Comparison of ENCODE assay signal across 14 cellular contexts in the genomic region with DNA sequence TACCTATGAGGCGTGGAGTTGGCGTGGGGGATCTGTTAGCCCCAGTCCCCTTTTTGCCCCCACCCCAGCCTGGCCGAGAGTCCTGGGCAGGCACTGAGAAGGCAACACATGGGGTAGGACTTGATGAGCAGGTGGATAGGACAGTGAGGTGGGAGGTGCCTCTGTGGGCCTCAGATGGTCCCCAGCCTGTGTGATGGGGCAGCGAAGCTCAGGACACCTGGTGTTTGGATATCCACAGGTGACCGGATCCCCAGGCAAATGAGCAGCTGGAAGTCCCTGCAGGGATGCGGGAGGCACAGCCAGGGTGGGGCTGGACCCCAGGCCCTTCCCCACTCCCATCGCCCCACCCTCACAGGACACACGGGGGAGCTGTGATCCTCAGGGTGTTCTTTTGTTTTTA. TPM values are rescaled to one million over a fixed set of nuclear protein-coding genes. Genes with fewer than 3 reads are reported as not detected.
A peak's percentile ranks its signal among the peaks of the same experiment; 100 is the strongest.
DNase-seq lines count a peak whose midpoint lies in the region; ATAC-seq and TF ChIP-seq lines count a peak whose summit lies in the region.
"Had no signal": no experiment of that assay in that cellular context is flagged by ENCODE, and none has a peak within 500 bp of the region (broad histone marks: within the 10 kb centered on the region; RNA-seq: fewer than 3 reads in every experiment).

No MANE protein-coding gene starts in this region.

- H3K23me2 ChIP-seq in H9 (ENCODE audit: insufficient read length, low read depth, low read length, poor library complexity, severe bottlenecking), result no peaks in the 10 kb centered on the region

- no peaks in the 10 kb centered on the region for H3K27me3 Mint-ChIP-seq in H9 (ENCODE audit: low read depth)

- H4K8ac ChIP-seq in H9 (replicated peaks; ENCODE audit: insufficient read length, low read depth, low read length), result no peak overlapping the region

- H2AK5ac ChIP-seq in H9 (ENCODE audit: insufficient read length, low read length), result no peak overlapping the region

- H2BK5ac ChIP-seq in H9 (ENCODE audit: insufficient read length, low read length), result no peak overlapping the region

- H3K9me3 ChIP-seq in H9 (ENCODE audit: control insufficient read depth, low read depth, low read length) (no peaks in the 10 kb centered on the region), breast epithelium (no peaks in the 10 kb centered on the region), mesodermal cell (ENCODE audit: control insufficient read depth, low read length) (no peaks in the 10 kb centered on the region), smooth muscle cell (replicated peaks; ENCODE audit: low read depth) (no peaks in the 10 kb centered on the region)
- H3K9me3 ChIP-seq: BE2C, pancreas had no signal

- H3K18ac ChIP-seq in H9 (ENCODE audit: insufficient read length, low read depth, low read length), result no peak overlapping the region

- H4K20me1 ChIP-seq in H9 (ENCODE audit: control insufficient read depth, insufficient read depth, insufficient read length) (no peaks in the 10 kb centered on the region), smooth muscle cell (ENCODE audit: low read depth) (peaks cover 29% of the 10 kb centered on the region)

- H3K4me1 Mint-ChIP-seq in H9, result peaks cover 71 to 77% of the 10 kb centered on the region in 2 experiments

- H3K27ac ChIP-seq in H9 (ENCODE audit: insufficient read length, low read depth, low read length) (no peak overlapping the region), breast epithelium (peak overlapping the region; percentile 77 to 94), mesodermal cell (ENCODE audit: low read depth, low read length, severe bottlenecking) (peak overlapping the region; percentile 77), smooth muscle cell (ENCODE audit: low read depth) (peak overlapping the region; percentile 53)
- H3K27ac ChIP-seq: pancreas had no signal

- H3K4me1 ChIP-seq in H9 (ENCODE audit: insufficient read depth, low read length) (peaks cover 7% of the 10 kb centered on the region; the same call in 1 of the 2 replicates), breast epithelium (peaks cover 4 to 6% of the 10 kb centered on the region in 2 donors), mesodermal cell (ENCODE audit: control insufficient read depth, insufficient read depth, low read length, poor library complexity, severe bottlenecking) (peaks cover 51% of the 10 kb centered on the region), smooth muscle cell (ENCODE audit: low read depth) (peaks cover 59% of the 10 kb centered on the region)
- H3K4me1 ChIP-seq: pancreas had no signal

- no peak overlapping the region for H3K14ac ChIP-seq in H9 (ENCODE audit: insufficient read depth, low read length)

- H3K9me3 Mint-ChIP-seq in H9, result no peaks in the 10 kb centered on the region

- H2BK15ac ChIP-seq in H9 (ENCODE audit: low read depth, low read length), result no peak overlapping the region

- DNase-seq in H9, result no peak
- DNase-seq in breast epithelium (ENCODE audit: low spot score in 2 of 2), result no peak
- no peak for DNase-seq in smooth muscle cell (lab: John Stamatoyannopoulos, UW; ENCODE audit: unreplicated experiment)
- no peak for DNase-seq in iPS-NIHi7 (ENCODE audit: extremely low spot score)
- no peak for DNase-seq in NCI-H2227 treated with DMSO at 0.1 percent for 48 hours (lab: John Stamatoyannopoulos, UW)
- DNase-seq: activated CD4-positive, alpha-beta T cell treated with anti-CD3 and anti-CD28 coated beads, Interleukin-2, amount 50 U/mL, for 4 hours; BE2C; DMS79 treated with DMSO at 0.1 percent for 48 hours; NCI-H1436; NCI-H510A treated with DMSO at 0.1 percent for 48 hours had no signal

- H3K27me3 ChIP-seq in H9 (ENCODE audit: insufficient read depth, low read length) (no peaks in the 10 kb centered on the region), breast epithelium (no peaks in the 10 kb centered on the region), smooth muscle cell (ENCODE audit: low read depth) (no peaks in the 10 kb centered on the region)
- H3K27me3 ChIP-seq: BE2C, pancreas had no signal

- no peak overlapping the region for H3K23ac ChIP-seq in H9 (ENCODE audit: insufficient read length, low read depth, low read length)

- peaks cover 5 to 14% (median 8%) of the 10 kb centered on the region in 3 experiments; a peak in 6 of 7 replicates for H3K36me3 Mint-ChIP-seq in H9 (ENCODE audit: insufficient read depth in 1 of 3, low read depth in 3 of 3)

- H3K36me3 ChIP-seq in breast epithelium (no peaks in the 10 kb centered on the region), mesodermal cell (ENCODE audit: control insufficient read depth, insufficient read depth, low read length) (peaks cover 24% of the 10 kb centered on the region), smooth muscle cell (ENCODE audit: low read depth) (no peaks in the 10 kb centered on the region)
- H3K36me3 ChIP-seq: BE2C, pancreas had no signal

- H3K4ac ChIP-seq in H9 (ENCODE audit: low read depth, low read length), result no peak overlapping the region

- H3K4me3 ChIP-seq in breast epithelium, result peak overlapping the region in 1 of 3 donors; percentile 33
- no peak overlapping the region for H3K4me3 ChIP-seq in mesodermal cell (ENCODE audit: extremely low read depth, insufficient read depth, low read length, poor library complexity, severe bottlenecking)
- no peak overlapping the region for H3K4me3 ChIP-seq in smooth muscle cell
- H3K4me3 ChIP-seq: pancreas had no signal

- intact Hi-C loops in breast epithelium (cut with DNase I; ENCODE audit: low total_unique reads), result no loop called here

- no peak for TF ChIP-seq CTCF in H9 (conservative IDR thresholded peaks at IDR 0.05)
- no peak for TF ChIP-seq CTCF in breast epithelium (IDR thresholded peaks at IDR 0.05)
- TF ChIP-seq CTCF in smooth muscle cell (IDR thresholded peaks at IDR 0.05; ENCODE audit: borderline replicate concordance, insufficient read depth, poor library complexity, severe bottlenecking), result no peak

- no peak overlapping the region for H3K56ac ChIP-seq in H9 (ENCODE audit: insufficient read length, low read depth, low read length)

- no peak overlapping the region for H3K4me2 ChIP-seq in H9 (ENCODE audit: insufficient read depth, insufficient read length, low read length)
- H3K4me2 ChIP-seq in smooth muscle cell, result peak overlapping the region; percentile 9

- WGBS in H9 (ENCODE audit: extremely low coverage, insufficient read length, low lambda C conversion rate), result no CpG with 5 or more reads among the region's 8 CpGs
- WGBS in mesodermal cell (ENCODE audit: insufficient coverage in 2 of 2), 2 experiments, result 93 to 94% methylated on average over 2 to 6 of the region's 8 CpGs
- WGBS in smooth muscle cell (ENCODE audit: low lambda C conversion rate), result 94% methylated on average over 8 of the region's 8 CpGs

- H3K9ac ChIP-seq in H9 (ENCODE audit: extremely low read depth, insufficient read length, low read length), result no peak overlapping the region
- H3K9ac ChIP-seq in smooth muscle cell (ENCODE audit: low read depth), result no peak overlapping the region

- H2BK12ac ChIP-seq in H9 (ENCODE audit: insufficient read length, low read depth, low read length), result no peak overlapping the region

- H3K27ac Mint-ChIP-seq in H9, result peak overlapping the region in 2 of 3 experiments; percentile 57 to 58; a peak in 4 of 7 replicates

- H3K79me1 ChIP-seq in H9 (ENCODE audit: insufficient read depth, low read depth, low read length, poor library complexity, severe bottlenecking), result peaks cover 5% of the 10 kb centered on the region

- no peak overlapping the region for H3T11ph ChIP-seq in H9 (ENCODE audit: low read length)

- ATAC-seq in HG02571 (IDR thresholded peaks at IDR 0.05; ENCODE audit: unreplicated experiment), result no peak
- ATAC-seq in HG02588 (IDR thresholded peaks at IDR 0.05; ENCODE audit: unreplicated experiment), result no peak

- H2BK20ac ChIP-seq in H9 (ENCODE audit: low read depth, low read length, poor library complexity, severe bottlenecking), result no peak overlapping the region

- no peak for TF ChIP-seq POLR2A in breast epithelium (IDR thresholded peaks at IDR 0.05)

- H3K79me2 ChIP-seq in H9 (ENCODE audit: insufficient read depth, low read length), result peaks cover 10% of the 10 kb centered on the region; the same call in 1 of the 2 replicates
- peaks cover 76% of the 10 kb centered on the region for H3K79me2 ChIP-seq in smooth muscle cell (ENCODE audit: low read depth)

- H4K5ac ChIP-seq in H9 (ENCODE audit: insufficient read length, low read depth, low read length), result no peak overlapping the region

- peaks cover 21% of the 10 kb centered on the region for H3F3A ChIP-seq in smooth muscle cell (ENCODE audit: low read depth)

- H4K91ac ChIP-seq in H9 (ENCODE audit: insufficient read length, low read depth, low read length), result no peak overlapping the region

- H3K4me3 Mint-ChIP-seq in H9, result no peak overlapping the region; a peak in 1 of 5 replicates

- H2AFZ ChIP-seq in H9 (ENCODE audit: low read length) (no peak overlapping the region), smooth muscle cell (ENCODE audit: low read depth) (no peak overlapping the region)

- H2BK120ac ChIP-seq in H9 (ENCODE audit: low read depth, low read length, poor library complexity, severe bottlenecking), result no peak overlapping the region

RNA-seq across cellular contexts. Expression of gene FBLN1, which starts 9.7 kb away (rescaled TPM):
- 137 and 140 TPM in 2 replicates for total RNA-seq in H9 (2021)
- 100 to 1,000 TPM; 115 to 293 (median 267) TPM for total RNA-seq in breast epithelium
- 489 TPM for polyA plus RNA-seq in mesodermal cell (2013, experiment 1 of 2)
- 428 TPM for polyA plus RNA-seq in mesodermal cell (2013, experiment 2 of 2)
- 86.4 and 90.9 TPM in 2 replicates for total RNA-seq in smooth muscle cell
- 288 and 296 TPM in 2 replicates for polyA plus RNA-seq in smooth muscle cell
